8 cellular contexts compared by ENCODE assay signal in genomic region chr11:72821920-72822799, GRCh38. TPM values are rescaled to one million over a fixed set of nuclear protein-coding genes. Genes with fewer than 3 reads are reported as not detected.
DNase-seq lines count a peak whose midpoint lies in the region; ATAC-seq and TF ChIP-seq lines count a peak whose summit lies in the region.

No MANE protein-coding gene starts in this region.

- H3K27me3 ChIP-seq in SU-DHL-6 (ENCODE audit: low read length) (no peaks in the 10 kb centered on the region), tibial nerve (no peaks in the 10 kb centered on the region), SJCRH30 (no peaks in the 10 kb centered on the region)

- 22 to 30% methylated on average over 23 to 69 of the region's 82 CpGs for WGBS in tibial nerve, 2 donors

- peaks cover 0 to 21% (median 10%) of the 10 kb centered on the region in 4 donors for H3K4me1 ChIP-seq in tibial nerve
- no peaks in the 10 kb centered on the region for H3K4me1 ChIP-seq in SJCRH30

- TF ChIP-seq RAD21 in Ishikawa (IDR thresholded peaks at IDR 0.05; ENCODE audit: low read depth), result no peak

- TF ChIP-seq EP300 in Ishikawa (IDR thresholded peaks at IDR 0.05; ENCODE audit: borderline replicate concordance), result no peak
- peak in 1 of 2 donors; percentile 61 for TF ChIP-seq EP300 in tibial nerve (IDR thresholded peaks at IDR 0.05)

- H3K36me3 ChIP-seq in SU-DHL-6 (ENCODE audit: low read length), result no peaks in the 10 kb centered on the region
- H3K36me3 ChIP-seq in tibial nerve, result peaks cover 0 to 57% (median 0%) of the 10 kb centered on the region in 3 donors
- no peaks in the 10 kb centered on the region for H3K36me3 ChIP-seq in SJCRH30

- no peaks in the 10 kb centered on the region for H3K9me2 ChIP-seq in SU-DHL-6 (replicated peaks; ENCODE audit: insufficient read depth, low read length)

- peak overlapping the region; percentile 65 for H3K9ac ChIP-seq in SU-DHL-6 (ENCODE audit: low read length)

- peak overlapping the region; percentile 48 for H3K4me3 ChIP-seq in SU-DHL-6 (ENCODE audit: insufficient read depth, low read length, poor library complexity, severe bottlenecking)
- peak overlapping the region; percentile 45 to 65 (median 54) for H3K4me3 ChIP-seq in tibial nerve
- H3K4me3 ChIP-seq in SJCRH30, result no peak overlapping the region

- no peaks in the 10 kb centered on the region for H3K79me2 ChIP-seq in SU-DHL-6 (ENCODE audit: insufficient read depth, low read length)

- no peaks in the 10 kb centered on the region for H4K20me1 ChIP-seq in SU-DHL-6 (ENCODE audit: low read depth, low read length)

- H3K27ac ChIP-seq in SU-DHL-6 (ENCODE audit: low read depth, low read length) (peak overlapping the region; percentile 86), tibial nerve (peak overlapping the region; percentile 6 to 86 (median 66)), SJCRH30 (no peak overlapping the region)

- no peak for TF ChIP-seq POLR2A in tibial nerve (IDR thresholded peaks at IDR 0.05)

- no peak for TF ChIP-seq CTCF in SU-DHL-6 (IDR thresholded peaks at IDR 0.05; ENCODE audit: insufficient read depth, low read length, poor library complexity, severe bottlenecking)
- TF ChIP-seq CTCF in tibial nerve (IDR thresholded peaks at IDR 0.05), result peak in 4 of 5 experiments; percentile 9 to 63 (median 40)

- peaks cover 34% of the 10 kb centered on the region for H3F3A ChIP-seq in SU-DHL-6 (ENCODE audit: insufficient read depth)

- intact Hi-C loops in left cardiac atrium (cut with DNase I) (no loop called here), posterior cingulate gyrus (cut with DNase I) (no loop called here)

- peak overlapping the region; percentile 75 for H3K4me2 ChIP-seq in SU-DHL-6 (ENCODE audit: low read depth, low read length, poor library complexity, severe bottlenecking)

- ATAC-seq in GM18502 (IDR thresholded peaks at IDR 0.05; ENCODE audit: poor library complexity, unreplicated experiment) (peak; percentile 56), left cardiac atrium (peak; percentile 86 to 89)

- H2AFZ ChIP-seq in SU-DHL-6 (ENCODE audit: low read depth, low read length, severe bottlenecking), result peak overlapping the region; percentile 69

- DNase-seq in amygdala (lab: John Stamatoyannopoulos, UW) (peak; percentile 43 to 93 (median 84)), left cardiac atrium (peak; percentile 91), posterior cingulate gyrus (peak; percentile 80 to 99 (median 90)), tibial nerve (ENCODE audit: low spot score in 2 of 2) (peak; percentile 66), SJCRH30 (no peak)

- H3K9me3 ChIP-seq in SU-DHL-6 (ENCODE audit: insufficient read depth, low read length) (no peaks in the 10 kb centered on the region), tibial nerve (no peaks in the 10 kb centered on the region), SJCRH30 (replicated peaks) (no peaks in the 10 kb centered on the region)

TF ChIP-seq in Ishikawa, 13 proteins besides CTCF, POLR2A, EP300 and RAD21:
- TF ChIP-seq TCF12 (IDR thresholded peaks at IDR 0.05; ENCODE audit: low read depth) (0 out of 2 replicates have a peak, but pooled peaks have one; percentile 27), USF1 (IDR thresholded peaks at IDR 0.05) (no peak), FOXM1 (IDR thresholded peaks at IDR 0.05; ENCODE audit: borderline replicate concordance, low read depth) (no peak), ZBTB7A (IDR thresholded peaks at IDR 0.05; ENCODE audit: low read depth) (peak; percentile 94), MAX (IDR thresholded peaks at IDR 0.05) (peak; percentile 96), TAF1 (IDR thresholded peaks at IDR 0.05; ENCODE audit: low read depth) (peak; percentile 67; the same call in 1 of the 2 replicates)

RNA-seq across cellular contexts. Expression of gene ATG16L2, which starts 7.9 kb away (rescaled TPM):
- total RNA-seq in left cardiac atrium (10 to 100 TPM; 11.9 to 16.3 TPM), tibial nerve (10 to 100 TPM; 26.9 to 60.0 (median 36.6) TPM)
- total RNA-seq in SJCRH30 (2014; rRNA removed; shearing (Covaris generic)), result 2.9 and 6.8 TPM in 2 replicates

RNA-seq across cellular contexts. Expression of gene STARD10, which starts 28.3 kb away (rescaled TPM):
- 10 to 100 TPM; 87.4 to 93.9 TPM for total RNA-seq in left cardiac atrium
- 10 to 100 TPM; 19.4 to 31.5 (median 23.7) TPM for total RNA-seq in tibial nerve
- total RNA-seq in SJCRH30 (2014; rRNA removed; shearing (Covaris generic)), result 6.0 and 10.3 TPM in 2 replicates

Comparison
In these comparisons a context has a peak if more than half of its experiments do, and no peak if none do; other contexts are left out.
1. DNase-seq: peak in amygdala (56 of 56), left cardiac atrium (single experiment), posterior cingulate gyrus (10 of 10) and tibial nerve (2 of 2); none in SJCRH30 (0 of 2).